8 cellular contexts compared by ENCODE assay signal in the genomic region with DNA sequence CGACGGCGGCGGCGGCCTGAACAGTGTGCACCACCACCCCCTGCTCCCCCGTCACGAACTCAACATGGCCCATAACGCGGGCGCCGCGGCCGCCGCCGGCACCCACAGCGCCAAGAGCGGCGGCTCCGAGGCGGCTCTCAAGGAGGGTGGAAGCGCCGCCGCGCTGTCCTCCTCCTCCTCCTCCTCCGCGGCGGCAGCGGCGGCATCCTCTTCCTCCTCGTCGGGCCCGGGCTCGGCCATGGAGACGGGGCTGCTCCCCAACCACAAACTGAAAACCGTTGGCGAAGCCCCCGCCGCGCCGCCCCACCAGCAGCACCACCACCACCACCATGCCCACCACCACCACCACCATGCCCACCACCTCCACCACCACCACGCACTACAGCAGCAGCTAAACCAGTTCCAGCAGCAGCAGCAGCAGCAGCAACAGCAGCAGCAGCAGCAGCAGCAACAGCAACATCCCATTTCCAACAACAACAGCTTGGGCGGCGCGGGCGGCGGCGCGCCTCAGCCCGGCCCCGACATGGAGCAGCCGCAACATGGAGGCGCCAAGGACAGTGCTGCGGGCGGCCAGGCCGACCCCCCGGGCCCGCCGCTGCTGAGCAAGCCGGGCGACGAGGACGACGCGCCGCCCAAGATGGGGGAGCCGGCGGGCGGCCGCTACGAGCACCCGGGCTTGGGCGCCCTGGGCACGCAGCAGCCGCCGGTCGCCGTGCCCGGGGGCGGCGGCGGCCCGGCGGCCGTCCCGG. TPM values are rescaled to one million over a fixed set of nuclear protein-coding genes. Genes with fewer than 3 reads are reported as not detected.
DNase-seq lines count a peak whose midpoint lies in the region; ATAC-seq and TF ChIP-seq lines count a peak whose summit lies in the region.

No MANE protein-coding gene starts in this region.

- H3K36me3 ChIP-seq in OCI-LY7 (ENCODE audit: insufficient read depth, low read length) (peaks cover 15% of the 10 kb centered on the region; the same call in 1 of the 2 replicates), neutrophil (no peaks in the 10 kb centered on the region), thoracic aorta (no peaks in the 10 kb centered on the region)

- POLR2A ChIA-PET in OCI-LY7 (lab: Charles Lee) = interaction anchor here (0.6 to 2.7 kb wide), 8 partner anchors 9 to 196 kb away, joined by 3 to 21 read pairs (median 4); no protein-coding TSS in a partner anchor

- peak; percentile 41 for DNase-seq in DMS79 treated with DMSO at 0.1 percent for 48 hours (lab: John Stamatoyannopoulos, UW)
- no peak for DNase-seq in DMS79 (lab: John Stamatoyannopoulos, UW)
- DNase-seq in OCI-LY7 (ENCODE audit: low spot score) = peak; percentile 79
- peak; percentile 62 for DNase-seq in activated T-helper 2 cell treated with anti-CD3 and anti-CD28 coated beads, Interferon-gamma antibody, Interleukin-2, Interleukin-4, amounts not matched to agents 10 μg/mL and 5 μg/mL and 100 μg/mL, durations not matched to agents 14 hours and 24 hours and 36 hours (ENCODE audit: low spot score)
- DNase-seq in foreskin keratinocyte = peak in 1 of 2 donors; percentile 29
- DNase-seq in thoracic aorta (ENCODE audit: low spot score) = no peak

- peak overlapping the region; percentile 31; the same call in 1 of the 2 replicates for H2AFZ ChIP-seq in OCI-LY7 (ENCODE audit: low read length)

- H3K4me2 ChIP-seq in OCI-LY7 (ENCODE audit: low read length) = peak overlapping the region; percentile 85

- H3K79me2 ChIP-seq in OCI-LY7 (ENCODE audit: insufficient read depth, low read depth, low read length) = peaks cover 51% of the 10 kb centered on the region

- H3K9me3 ChIP-seq in OCI-LY7 (ENCODE audit: low read length) = no peaks in the 10 kb centered on the region
- H3K9me3 ChIP-seq in neutrophil = no peaks in the 10 kb centered on the region
- H3K9me3 ChIP-seq in thoracic aorta = no peaks in the 10 kb centered on the region

- H3K27ac Mint-ChIP-seq in activated T-helper 2 cell treated with anti-CD3 and anti-CD28 coated beads, Interferon-gamma antibody, Interleukin-2, Interleukin-4, amounts not matched to agents 10 μg/mL and 5 μg/mL and 100 μg/mL, durations not matched to agents 14 hours and 24 hours and 36 hours = peak overlapping the region; percentile 97

- H3K27me3 ChIP-seq in foreskin keratinocyte (no peaks in the 10 kb centered on the region), neutrophil (peaks cover 28% of the 10 kb centered on the region), thoracic aorta (replicated peaks; ENCODE audit: insufficient read depth) (no peaks in the 10 kb centered on the region)

- H3K9me3 Mint-ChIP-seq in activated T-helper 2 cell treated with anti-CD3 and anti-CD28 coated beads, Interferon-gamma antibody, Interleukin-2, Interleukin-4, amounts not matched to agents 10 μg/mL and 5 μg/mL and 100 μg/mL, durations not matched to agents 14 hours and 24 hours and 36 hours = no peaks in the 10 kb centered on the region

- TF ChIP-seq CTCF in OCI-LY7 (conservative IDR thresholded peaks at IDR 0.05; ENCODE audit: low read length) (no peak), foreskin keratinocyte (conservative IDR thresholded peaks at IDR 0.05) (no peak), neutrophil (IDR thresholded peaks at IDR 0.05) (no peak), thoracic aorta (IDR thresholded peaks at IDR 0.05) (no peak)

- H4K20me1 ChIP-seq in OCI-LY7 (ENCODE audit: insufficient read depth, low read length) = peaks cover 26% of the 10 kb centered on the region

- no peaks in the 10 kb centered on the region for H3K27me3 Mint-ChIP-seq in activated T-helper 2 cell treated with anti-CD3 and anti-CD28 coated beads, Interferon-gamma antibody, Interleukin-2, Interleukin-4, amounts not matched to agents 10 μg/mL and 5 μg/mL and 100 μg/mL, durations not matched to agents 14 hours and 24 hours and 36 hours (ENCODE audit: low read depth)

- intact Hi-C loops in OCI-LY7 (cut with micrococcal nuclease; ENCODE audit: unreplicated experiment) = loop anchor here (1.0 to 5.0 kb wide), 8 partner anchors 23 to 496 kb away; no protein-coding TSS in a partner anchor
- intact Hi-C loops in activated T-helper 2 cell treated with anti-CD3 and anti-CD28 coated beads, Interferon-gamma antibody, Interleukin-2, Interleukin-4, amounts not matched to agents 10 μg/mL and 5 μg/mL and 100 μg/mL, durations not matched to agents 14 hours and 24 hours and 36 hours (cut with micrococcal nuclease) = loop anchor here (1.0 to 10.0 kb wide), 4 partner anchors 91 to 1463 kb away; a partner anchor contains a TSS

- H3K4me1 Mint-ChIP-seq in activated T-helper 2 cell treated with anti-CD3 and anti-CD28 coated beads, Interferon-gamma antibody, Interleukin-2, Interleukin-4, amounts not matched to agents 10 μg/mL and 5 μg/mL and 100 μg/mL, durations not matched to agents 14 hours and 24 hours and 36 hours (ENCODE audit: low read depth) = peaks cover 43% of the 10 kb centered on the region

- no peaks in the 10 kb centered on the region for H3K9me2 ChIP-seq in OCI-LY7 (ENCODE audit: insufficient read depth, low read length)

- peak overlapping the region; percentile 76 for H3K4me3 ChIP-seq in OCI-LY7 (ENCODE audit: low read depth, low read length, poor library complexity, severe bottlenecking)
- H3K4me3 ChIP-seq in neutrophil (ENCODE audit: low read depth in 1 of 2, low read length in 1 of 2) = peak overlapping the region; percentile 80 to 88
- peak overlapping the region; percentile 89 for H3K4me3 ChIP-seq in thoracic aorta

- H3K4me1 ChIP-seq in OCI-LY7 (ENCODE audit: insufficient read depth, low read length, poor library complexity, severe bottlenecking) (peaks cover 40% of the 10 kb centered on the region), foreskin keratinocyte (peaks cover 28% of the 10 kb centered on the region), neutrophil (ENCODE audit: control insufficient read depth in 1 of 2, insufficient read depth in 1 of 2, low read depth in 1 of 2, low read length in 1 of 2) (peaks cover 40% of the 10 kb centered on the region in 2 experiments), thoracic aorta (ENCODE audit: control insufficient read depth in 1 of 2, low read depth in 2 of 2) (peaks cover 19 to 43% of the 10 kb centered on the region in 2 donors)

- BruUV-seq in OCI-LY7 (replicated peaks; lab: Mats Ljungman, UMichigan) = no TSS peak

- H3K36me3 Mint-ChIP-seq in activated T-helper 2 cell treated with anti-CD3 and anti-CD28 coated beads, Interferon-gamma antibody, Interleukin-2, Interleukin-4, amounts not matched to agents 10 μg/mL and 5 μg/mL and 100 μg/mL, durations not matched to agents 14 hours and 24 hours and 36 hours (ENCODE audit: low read depth) = no peaks in the 10 kb centered on the region

- peak overlapping the region; percentile 86 for H3K27ac ChIP-seq in OCI-LY7 (ENCODE audit: low read depth, low read length, poor library complexity, severe bottlenecking)
- H3K27ac ChIP-seq in foreskin keratinocyte = peak overlapping the region; percentile 68
- peak overlapping the region; percentile 88 for H3K27ac ChIP-seq in neutrophil
- peak overlapping the region; percentile 93 to 94 for H3K27ac ChIP-seq in thoracic aorta

- ATAC-seq in HG02970 (IDR thresholded peaks at IDR 0.05; ENCODE audit: low FRiP score, unreplicated experiment) = peak; percentile 22
- ATAC-seq in foreskin keratinocyte = peak; percentile 13
- no peak for ATAC-seq in thoracic aorta (ENCODE audit: insufficient number of reproducible peaks, low FRiP score, low read depth)

- CTCF ChIA-PET in OCI-LY7 (lab: Charles Lee; ENCODE audit: unreplicated experiment) = interaction anchor here (0.6 to 0.7 kb wide), 3 partner anchors 21 to 213 kb away, joined by 5 to 20 read pairs (median 17); no protein-coding TSS in a partner anchor

- peak overlapping the region; percentile 90 for H3K4me3 Mint-ChIP-seq in activated T-helper 2 cell treated with anti-CD3 and anti-CD28 coated beads, Interferon-gamma antibody, Interleukin-2, Interleukin-4, amounts not matched to agents 10 μg/mL and 5 μg/mL and 100 μg/mL, durations not matched to agents 14 hours and 24 hours and 36 hours (ENCODE audit: low read depth)

RNA-seq across cellular contexts. Expression of a gene that starts 0.9 kb away (rescaled TPM):
- total RNA-seq in OCI-LY7 (2014; rRNA removed; shearing (Covaris generic)) = 71.8 and 90.1 TPM in 2 replicates
- total RNA-seq in OCI-LY7 (2022) (164 and 170 TPM in 2 replicates), foreskin keratinocyte (28.2 and 31.4 TPM in 2 replicates), thoracic aorta (100 to 1,000 TPM; 120 to 158 TPM)
- total RNA-seq in activated T-helper 2 cell treated with anti-CD3 and anti-CD28 coated beads, Interferon-gamma antibody, Interleukin-2, Interleukin-4, amounts not matched to agents 10 μg/mL and 5 μg/mL and 100 μg/mL, durations not matched to agents 14 hours and 24 hours and 36 hours = 65.6 and 66.3 TPM in 2 replicates
- polyA plus RNA-seq in foreskin keratinocyte = 6.9 and 8.5 TPM in 2 replicates

Comparison
In these comparisons a context has a peak if more than half of its experiments do, and no peak if none do; other contexts are left out.
1. DNase-seq: peak in DMS79 treated with DMSO at 0.1 percent for 48 hours (single experiment), OCI-LY7 (single experiment) and activated T-helper 2 cell treated with anti-CD3 and anti-CD28 coated beads, Interferon-gamma antibody, Interleukin-2, Interleukin-4, amounts not matched to agents 10 μg/mL and 5 μg/mL and 100 μg/mL, durations not matched to agents 14 hours and 24 hours and 36 hours (single experiment); none in DMS79 (single experiment) and thoracic aorta (single experiment).
2. Peak in every context shown above with its lines, with median percentiles within 50 percentile points of each other: H3K27ac ChIP-seq and H3K4me3 ChIP-seq.